Comparison of ENCODE assay signal across 1 cellular context in the genomic region with DNA sequence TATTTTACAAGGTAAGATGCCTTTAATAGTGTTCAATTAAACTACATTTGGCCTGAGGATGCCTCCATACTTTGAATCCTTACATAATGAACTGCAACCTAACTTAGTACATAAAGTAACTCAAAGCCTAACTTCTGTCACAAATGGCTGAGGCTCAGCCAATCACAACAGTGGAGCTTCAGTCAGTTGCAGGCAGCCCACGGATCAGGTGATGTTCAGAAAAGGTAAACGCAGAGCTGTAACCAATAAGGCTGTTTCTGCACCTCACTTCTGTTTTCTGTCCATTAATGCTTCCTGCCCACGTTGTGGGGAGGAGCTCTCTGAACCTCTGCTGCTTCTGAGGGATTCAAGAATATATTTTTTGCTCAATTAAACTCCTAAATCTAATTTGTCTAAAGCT.
TF ChIP-seq lines count a peak whose summit lies in the region.

No MANE protein-coding gene starts in this region.

TF ChIP-seq in H1, 55 proteins besides CTCF, POLR2A, EP300 and RAD21 (continued from another document):
- no peak for TF ChIP-seq CHD7 (IDR thresholded peaks at IDR 0.05; ENCODE audit: insufficient replicate concordance, low read length)
- no peak for TF ChIP-seq ATF3 (IDR thresholded peaks at IDR 0.05; ENCODE audit: insufficient read depth, low read depth, low read length)
- no peak for TF ChIP-seq SUZ12 (IDR thresholded peaks at IDR 0.05; ENCODE audit: low read length)
- TF ChIP-seq, protein P1, sequence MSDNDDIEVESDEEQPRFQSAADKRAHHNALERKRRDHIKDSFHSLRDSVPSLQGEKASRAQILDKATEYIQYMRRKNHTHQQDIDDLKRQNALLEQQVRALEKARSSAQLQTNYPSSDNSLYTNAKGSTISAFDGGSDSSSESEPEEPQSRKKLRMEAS (IDR thresholded peaks at IDR 0.05), result no peak
- TF ChIP-seq, protein P2, sequence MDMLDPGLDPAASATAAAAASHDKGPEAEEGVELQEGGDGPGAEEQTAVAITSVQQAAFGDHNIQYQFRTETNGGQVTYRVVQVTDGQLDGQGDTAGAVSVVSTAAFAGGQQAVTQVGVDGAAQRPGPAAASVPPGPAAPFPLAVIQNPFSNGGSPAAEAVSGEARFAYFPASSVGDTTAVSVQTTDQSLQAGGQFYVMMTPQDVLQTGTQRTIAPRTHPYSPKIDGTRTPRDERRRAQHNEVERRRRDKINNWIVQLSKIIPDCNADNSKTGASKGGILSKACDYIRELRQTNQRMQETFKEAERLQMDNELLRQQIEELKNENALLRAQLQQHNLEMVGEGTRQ (IDR thresholded peaks at IDR 0.05; ENCODE audit: low read length), result no peak; the same call in 1 of the 2 replicates
- TF ChIP-seq SIN3A (conservative IDR thresholded peaks at IDR 0.05 in 1 of 2, IDR thresholded peaks at IDR 0.05 in 1 of 2; ENCODE audit: low read depth in 1 of 2, low read length in 2 of 2), result no peak
- no peak for TF ChIP-seq RNF2 (IDR thresholded peaks at IDR 0.05; ENCODE audit: borderline replicate concordance, low read depth, low read length, missing control alignments, poor library complexity, severe bottlenecking)
